Comparison of ENCODE assay signal across 8 cellular contexts in genomic region chr16:48244080-48244862, GRCh38. TPM values are rescaled to one million over a fixed set of nuclear protein-coding genes. Genes with fewer than 3 reads are reported as not detected.
A peak's percentile ranks its signal among the peaks of the same experiment; 100 is the strongest.
DNase-seq lines count a peak whose midpoint lies in the region; ATAC-seq and TF ChIP-seq lines count a peak whose summit lies in the region.

Gene LONP2 (plus strand): TSS chr16:48244300. CDS start chr16:48244389, 89 bp downstream.

- peaks cover 36% of the 10 kb centered on the region for H3K4me1 Mint-ChIP-seq in activated naive CD8-positive, alpha-beta T cell treated with anti-CD3 and anti-CD28 coated beads, Interleukin-2, amount 50 U/mL, for 24 hours

- TF ChIP-seq CTCF in GM12865 (IDR thresholded peaks at IDR 0.05; ENCODE audit: insufficient read depth, low read depth, low read length, missing control alignments), result no peak
- no peak for TF ChIP-seq CTCF in cardiac muscle cell (IDR thresholded peaks at IDR 0.05; ENCODE audit: low read depth, low read length)
- no peak for TF ChIP-seq CTCF in parathyroid adenoma (IDR thresholded peaks at IDR 0.05)
- TF ChIP-seq CTCF in tibial artery (IDR thresholded peaks at IDR 0.05), result no peak

- peaks cover 5% of the 10 kb centered on the region for H3K9me3 Mint-ChIP-seq in activated naive CD8-positive, alpha-beta T cell treated with anti-CD3 and anti-CD28 coated beads, Interleukin-2, amount 50 U/mL, for 24 hours

- H3K36me3 Mint-ChIP-seq in activated naive CD8-positive, alpha-beta T cell treated with anti-CD3 and anti-CD28 coated beads, Interleukin-2, amount 50 U/mL, for 24 hours (ENCODE audit: low read depth), result peaks cover 2% of the 10 kb centered on the region

- peak within 1 kb of the TSS; percentile 88 for H3K4me3 ChIP-seq in GM12865 (ENCODE audit: low read depth, low read length)
- peak within 1 kb of the TSS; percentile 70 for H3K4me3 ChIP-seq in cardiac muscle cell
- H3K4me3 ChIP-seq in parathyroid adenoma (ENCODE audit: low read depth, low read length), result peak within 1 kb of the TSS; percentile 92
- H3K4me3 ChIP-seq in tibial artery, result peak within 1 kb of the TSS; percentile 70 to 90

- H2AFZ ChIP-seq in parathyroid adenoma, result peak within 1 kb of the TSS; percentile 85

- peak within 1 kb of the TSS; percentile 91 for H3K27ac ChIP-seq in cardiac muscle cell
- H3K27ac ChIP-seq in parathyroid adenoma, result peak within 1 kb of the TSS; percentile 74
- peak within 1 kb of the TSS; percentile 82 to 84 for H3K27ac ChIP-seq in tibial artery

- peaks cover 28% of the 10 kb centered on the region for H3K79me2 ChIP-seq in parathyroid adenoma

- H3K36me3 ChIP-seq in cardiac muscle cell, result no peaks in the 10 kb centered on the region
- H3K36me3 ChIP-seq in parathyroid adenoma (ENCODE audit: control insufficient read depth, insufficient read depth, low read length), result no peaks in the 10 kb centered on the region
- no peaks in the 10 kb centered on the region for H3K36me3 ChIP-seq in tibial artery

- intact Hi-C loops in tibial artery (cut with DNase I; ENCODE audit: low total_unique reads), result no loop called here

- no peaks in the 10 kb centered on the region for H3K9me3 ChIP-seq in cardiac muscle cell (ENCODE audit: low read depth)
- H3K9me3 ChIP-seq in parathyroid adenoma (ENCODE audit: control insufficient read depth, low read length), result no peaks in the 10 kb centered on the region
- no peaks in the 10 kb centered on the region for H3K9me3 ChIP-seq in tibial artery

- DNase-seq in GM12865 (ENCODE audit: low read depth) (peak; percentile 94), NCI-H1105 treated with DMSO at 0.1 percent for 48 hours (lab: John Stamatoyannopoulos, UW) (peak; percentile 91), SW480 (ENCODE audit: low spot score) (peak; percentile 88), cardiac muscle cell (ENCODE audit: low read depth in 1 of 2, low spot score in 1 of 2) (peak; percentile 90 to 92), tibial artery (peak; percentile 86 to 94)
- peak; percentile 95 for DNase-seq in activated naive CD8-positive, alpha-beta T cell treated with anti-CD3 and anti-CD28 coated beads, Interleukin-2, amount 50 U/mL, for 24 hours

- peak within 1 kb of the TSS; percentile 73 for H3K4me2 ChIP-seq in parathyroid adenoma (ENCODE audit: low read length)

- H3K27ac Mint-ChIP-seq in activated naive CD8-positive, alpha-beta T cell treated with anti-CD3 and anti-CD28 coated beads, Interleukin-2, amount 50 U/mL, for 24 hours, result peak within 1 kb of the TSS; percentile 93

- peak within 1 kb of the TSS; percentile 87 for H3K9ac ChIP-seq in parathyroid adenoma

- H3K4me1 ChIP-seq in cardiac muscle cell (ENCODE audit: low read depth), result peaks cover 16% of the 10 kb centered on the region
- peaks cover 8% of the 10 kb centered on the region for H3K4me1 ChIP-seq in parathyroid adenoma
- H3K4me1 ChIP-seq in tibial artery, result peaks cover 0 to 34% (median 23%) of the 10 kb centered on the region in 4 donors

- no peaks in the 10 kb centered on the region for H3K27me3 Mint-ChIP-seq in activated naive CD8-positive, alpha-beta T cell treated with anti-CD3 and anti-CD28 coated beads, Interleukin-2, amount 50 U/mL, for 24 hours

- H3K27me3 ChIP-seq in cardiac muscle cell (no peaks in the 10 kb centered on the region), parathyroid adenoma (ENCODE audit: control insufficient read depth, insufficient read depth, low read length) (no peaks in the 10 kb centered on the region), tibial artery (no peaks in the 10 kb centered on the region)

- H3K4me3 Mint-ChIP-seq in activated naive CD8-positive, alpha-beta T cell treated with anti-CD3 and anti-CD28 coated beads, Interleukin-2, amount 50 U/mL, for 24 hours, result peak within 1 kb of the TSS; percentile 96

- ATAC-seq in HG02642 (IDR thresholded peaks at IDR 0.05; ENCODE audit: poor library complexity, unreplicated experiment), result peak; percentile 96
- ATAC-seq in activated naive CD8-positive, alpha-beta T cell treated with anti-CD3 and anti-CD28 coated beads, Interleukin-2, amount 50 U/mL, for 24 hours, result peak; percentile 98

RNA-seq across cellular contexts. Expression of gene LONP2, which starts in this region (rescaled TPM):
- total RNA-seq in cardiac muscle cell, result 48.1 and 60.3 TPM in 2 replicates
- polyA plus RNA-seq in cardiac muscle cell, result 42.5 and 51.8 TPM in 2 replicates

Comparison
In these comparisons a context has a peak if more than half of its experiments do, and no peak if none do; other contexts are left out.
1. Peak in every context shown above with its lines: DNase-seq, ATAC-seq, H3K4me3 ChIP-seq and H3K27ac ChIP-seq.